Comparison of ENCODE assay signal across 9 cellular contexts in genomic region chr14:20802341-20803084, GRCh38. TPM values are rescaled to one million over a fixed set of nuclear protein-coding genes. Genes with fewer than 3 reads are reported as not detected.
A peak's percentile ranks its signal among the peaks of the same experiment; 100 is the strongest.
DNase-seq lines count a peak whose midpoint lies in the region; ATAC-seq and TF ChIP-seq lines count a peak whose summit lies in the region.
"Had no signal": no experiment of that assay in that cellular context is flagged by ENCODE, and none has a peak within 500 bp of the region (broad histone marks: within the 10 kb centered on the region; RNA-seq: fewer than 3 reads in every experiment).

Gene RNASE1 (minus strand): TSS chr14:20802844. CDS start chr14:20802068, 776 bp downstream.

- H3K27ac ChIP-seq in ascending aorta (peak within 1 kb of the TSS; percentile 37 to 40), ovary (peak within 1 kb of the TSS; percentile 58 to 75), vagina (no peak within 1 kb of the TSS)
- H3K27ac ChIP-seq: epithelial cell of prostate had no signal

- H3K36me3 ChIP-seq in ascending aorta = no peaks in the 10 kb centered on the region
- no peaks in the 10 kb centered on the region for H3K36me3 ChIP-seq in ovary
- H3K36me3 ChIP-seq in vagina = no peaks in the 10 kb centered on the region

- H3K9me3 ChIP-seq in ascending aorta = no peaks in the 10 kb centered on the region
- H3K9me3 ChIP-seq in ovary = no peaks in the 10 kb centered on the region
- no peaks in the 10 kb centered on the region for H3K9me3 ChIP-seq in vagina

- H3K4me3 ChIP-seq in ascending aorta = peak within 1 kb of the TSS; percentile 36 to 47
- no peak within 1 kb of the TSS for H3K4me3 ChIP-seq in ovary
- H3K4me3 ChIP-seq in vagina = peak within 1 kb of the TSS; percentile 1 to 35

- WGBS in ovary, 3 donors = 13 to 21% (median 14%) methylated on average over 11 of the region's 11 CpGs

- ATAC-seq in left cardiac atrium (peak; percentile 66 to 86), GM19467 (IDR thresholded peaks at IDR 0.05; ENCODE audit: unreplicated experiment) (no peak), HG03135 (IDR thresholded peaks at IDR 0.05; ENCODE audit: unreplicated experiment) (no peak)

- intact Hi-C loops in ascending aorta (cut with DNase I) = no loop called here
- intact Hi-C loops in left cardiac atrium (cut with DNase I) = loop anchor here in 1 of 2 donors (10.0 kb wide), 1 partner anchor 52 kb away; no protein-coding TSS in a partner anchor
- intact Hi-C loops in ovary (cut with DNase I) = no loop called here
- intact Hi-C loops in vagina (cut with DNase I) = no loop called here

- peak; percentile 18 to 69 for DNase-seq in ascending aorta (ENCODE audit: low spot score in 2 of 2)
- DNase-seq in left cardiac atrium = peak; percentile 74
- peak; percentile 40 to 59 (median 44) for DNase-seq in ovary
- DNase-seq in vagina (ENCODE audit: extremely low spot score in 2 of 2) = no peak
- DNase-seq in NCI-H2081 (lab: John Stamatoyannopoulos, UW) = no peak
- DNase-seq: NCI-H1930 had no signal

- TF ChIP-seq POLR2A in ovary (IDR thresholded peaks at IDR 0.05) = no peak
- TF ChIP-seq POLR2A in vagina (IDR thresholded peaks at IDR 0.05) = peak in 1 of 2 donors; percentile 10

- H3K27me3 ChIP-seq in ascending aorta (no peaks in the 10 kb centered on the region), ovary (no peaks in the 10 kb centered on the region), vagina (no peaks in the 10 kb centered on the region)

- H3K4me1 ChIP-seq in ascending aorta (no peaks in the 10 kb centered on the region), ovary (ENCODE audit: insufficient read depth) (peaks cover 9% of the 10 kb centered on the region), vagina (no peaks in the 10 kb centered on the region)

- TF ChIP-seq CTCF in ascending aorta (IDR thresholded peaks at IDR 0.05) (no peak), ovary (IDR thresholded peaks at IDR 0.05) (no peak), vagina (IDR thresholded peaks at IDR 0.05) (no peak)

- no peak for TF ChIP-seq EP300 in ovary (IDR thresholded peaks at IDR 0.05)

RNA-seq across cellular contexts. Expression of gene RNASE1, which starts in this region (rescaled TPM):
- total RNA-seq in ascending aorta (515 TPM), left cardiac atrium (100 to 1,000 TPM; 295 to 632 TPM), ovary (100 to 1,000 TPM in 6 of 7 donors, 10 to 100 TPM in 1; 62.5 to 293 (median 119) TPM), vagina (174 TPM)
- 100 to 1,000 TPM; 203 to 985 TPM for polyA plus RNA-seq in ovary

Comparison
In these comparisons a context has a peak if more than half of its experiments do, and no peak if none do; other contexts are left out.
1. DNase-seq: peak in ascending aorta (2 of 2), left cardiac atrium (single experiment) and ovary (5 of 5); none in vagina (0 of 2) and NCI-H2081 (0 of 2).
2. ATAC-seq: peak in left cardiac atrium (2 of 2); none in GM19467 (single experiment) and HG03135 (single experiment).